10 cellular contexts compared by ENCODE assay signal in the genomic region with DNA sequence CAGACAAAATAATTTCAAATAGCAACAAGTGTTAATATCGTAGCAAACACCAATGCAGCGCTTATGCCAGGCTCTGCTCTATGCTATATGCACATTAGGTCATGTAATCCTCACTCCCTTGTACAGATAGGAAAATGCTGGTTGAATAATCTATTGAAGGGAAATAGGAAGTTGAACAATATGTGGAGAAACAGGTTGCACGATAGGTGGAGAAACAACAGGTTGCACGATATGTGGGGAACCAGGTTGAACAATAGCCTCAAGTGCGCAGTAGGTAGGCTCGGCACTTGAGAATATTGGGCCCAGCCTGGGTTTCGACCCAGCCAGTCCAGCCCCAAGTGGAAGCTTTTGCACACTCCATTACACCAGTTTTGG.
DNase-seq lines count a peak whose midpoint lies in the region; ATAC-seq and TF ChIP-seq lines count a peak whose summit lies in the region.
"Had no signal": no experiment of that assay in that cellular context is flagged by ENCODE, and none has a peak within 500 bp of the region (broad histone marks: within the 10 kb centered on the region; RNA-seq: fewer than 3 reads in every experiment).

No MANE protein-coding gene starts in this region.

- H3K4me3 ChIP-seq in BLaER1: peak overlapping the region; percentile 81
- peak overlapping the region; percentile 71 for H3K4me3 ChIP-seq in Loucy (ENCODE audit: low read length, poor library complexity, severe bottlenecking)
- no peak overlapping the region for H3K4me3 ChIP-seq in coronary artery
- peak overlapping the region; percentile 79 for H3K4me3 ChIP-seq in neural cell (ENCODE audit: low read length)
- H3K4me3 ChIP-seq in ovary: no peak overlapping the region

- H3K9me2 ChIP-seq in Loucy (replicated peaks; ENCODE audit: low read depth, low read length): no peaks in the 10 kb centered on the region
- H3K9me2 ChIP-seq in neural cell (ENCODE audit: insufficient read depth, low read length): no peaks in the 10 kb centered on the region

- H3K27ac ChIP-seq in BLaER1: peak overlapping the region; percentile 92
- no peak overlapping the region for H3K27ac ChIP-seq in coronary artery
- peak overlapping the region; percentile 66 for H3K27ac ChIP-seq in neural cell (ENCODE audit: low read length)
- H3K27ac ChIP-seq in ovary: no peak overlapping the region

- TF ChIP-seq RAD21 in neural cell (conservative IDR thresholded peaks at IDR 0.05): no peak

- ATAC-seq in HG03095 (IDR thresholded peaks at IDR 0.05; ENCODE audit: unreplicated experiment): no peak

- no peaks in the 10 kb centered on the region for H4K20me1 ChIP-seq in BLaER1
- no peaks in the 10 kb centered on the region for H4K20me1 ChIP-seq in Loucy (ENCODE audit: insufficient read depth, low read length, poor library complexity, severe bottlenecking)
- no peaks in the 10 kb centered on the region for H4K20me1 ChIP-seq in neural cell (ENCODE audit: insufficient read depth)

- WGBS in ovary, 3 donors: 71 to 83% (median 73%) methylated on average over 7 of the region's 7 CpGs

- H3K9me3 ChIP-seq in BLaER1 (no peaks in the 10 kb centered on the region), Loucy (ENCODE audit: insufficient read depth, low read depth, low read length) (no peaks in the 10 kb centered on the region), neural cell (ENCODE audit: low read length) (no peaks in the 10 kb centered on the region), ovary (no peaks in the 10 kb centered on the region)

- H3K36me3 ChIP-seq in BLaER1 (no peaks in the 10 kb centered on the region), Loucy (ENCODE audit: insufficient read depth, low read length) (no peaks in the 10 kb centered on the region), neural cell (ENCODE audit: insufficient read depth, low read length) (no peaks in the 10 kb centered on the region), ovary (no peaks in the 10 kb centered on the region)

- TF ChIP-seq EP300 in neural cell (conservative IDR thresholded peaks at IDR 0.05; ENCODE audit: poor library complexity, severe bottlenecking): no peak
- TF ChIP-seq EP300 in ovary (IDR thresholded peaks at IDR 0.05): no peak

- TF ChIP-seq CTCF in Loucy (conservative IDR thresholded peaks at IDR 0.05; ENCODE audit: low read length): no peak
- TF ChIP-seq CTCF in coronary artery (IDR thresholded peaks at IDR 0.05): no peak
- TF ChIP-seq CTCF in neural cell (IDR thresholded peaks at IDR 0.05; ENCODE audit: poor library complexity, severe bottlenecking): no peak
- TF ChIP-seq CTCF in ovary (IDR thresholded peaks at IDR 0.05): no peak

- peak overlapping the region; percentile 83; the same call in 1 of the 2 replicates for H2AFZ ChIP-seq in Loucy (ENCODE audit: low read length)
- peak overlapping the region; percentile 42 for H2AFZ ChIP-seq in neural cell (ENCODE audit: low read depth, low read length)

- H3K79me2 ChIP-seq in Loucy (ENCODE audit: insufficient read depth, low read length) (no peaks in the 10 kb centered on the region), neural cell (replicated peaks; ENCODE audit: insufficient read depth, low read length) (no peaks in the 10 kb centered on the region)

- H3K27me3 ChIP-seq in BLaER1: peaks cover 3% of the 10 kb centered on the region; the same call in 1 of the 2 replicates
- H3K27me3 ChIP-seq in Loucy (ENCODE audit: insufficient read depth, low read length, poor library complexity, severe bottlenecking): peaks cover 28% of the 10 kb centered on the region
- no peaks in the 10 kb centered on the region for H3K27me3 ChIP-seq in neural cell (ENCODE audit: insufficient read depth, low read depth, low read length)
- H3K27me3 ChIP-seq in ovary: no peaks in the 10 kb centered on the region

- TF ChIP-seq POLR2A in ovary (IDR thresholded peaks at IDR 0.05): no peak

- peaks cover 26% of the 10 kb centered on the region for H3K4me1 ChIP-seq in BLaER1
- H3K4me1 ChIP-seq in Loucy (ENCODE audit: insufficient read depth, low read length, poor library complexity, severe bottlenecking): peaks cover 6% of the 10 kb centered on the region
- H3K4me1 ChIP-seq in ovary (ENCODE audit: insufficient read depth): peaks cover 2% of the 10 kb centered on the region

- no peaks in the 10 kb centered on the region for H3F3A ChIP-seq in Loucy (ENCODE audit: low read depth)
- H3F3A ChIP-seq in neural cell (ENCODE audit: insufficient read depth, low read length, poor library complexity, severe bottlenecking): peaks cover 4% of the 10 kb centered on the region

- intact Hi-C loops in ovary (cut with DNase I): no loop called here

- DNase-seq in coronary artery (ENCODE audit: low spot score) (peak; percentile 31), ovary (no peak), AG08395 (ENCODE audit: low spot score) (no peak), midbrain (lab: John Stamatoyannopoulos, UW) (no peak)
- DNase-seq: activated CD4-positive, CD25-positive, alpha-beta regulatory T cell treated with anti-CD3 and anti-CD28 coated beads, Interleukin-2, amount 50 U/mL, for 72 hours; NCI-H2081 had no signal

- H3K4me2 ChIP-seq in BLaER1 (peak overlapping the region; percentile 93), Loucy (ENCODE audit: low read depth, low read length, poor library complexity, severe bottlenecking) (peak overlapping the region; percentile 89), neural cell (ENCODE audit: low read length) (peak overlapping the region; percentile 81)

- H3K9ac ChIP-seq in BLaER1 (peak overlapping the region; percentile 91), Loucy (ENCODE audit: low read depth, low read length, poor library complexity, severe bottlenecking) (no peak overlapping the region), neural cell (ENCODE audit: low read length) (peak overlapping the region; percentile 78)

TF ChIP-seq in neural cell, 6 proteins besides CTCF, POLR2A, EP300 and RAD21:
- no peak for TF ChIP-seq EZH2 (IDR thresholded peaks at IDR 0.05; ENCODE audit: borderline replicate concordance, insufficient read depth, low read length, poor library complexity, severe bottlenecking)

Comparison
In these comparisons a context has a peak if more than half of its experiments do, and no peak if none do; other contexts are left out.
1. H3K27ac ChIP-seq: peak in BLaER1 (single experiment) and neural cell (single experiment); none in coronary artery (0 of 2) and ovary (0 of 2).
2. H3K4me3 ChIP-seq: peak in BLaER1 (single experiment), Loucy (single experiment) and neural cell (single experiment); none in coronary artery (single experiment) and ovary (single experiment).
3. Peak in every context shown above with its lines, with median percentiles within 50 percentile points of each other: H3K4me2 ChIP-seq.